Comparison of ENCODE assay signal across 8 cellular contexts in genomic region chr13:99501135-99501951, GRCh38. TPM values are rescaled to one million over a fixed set of nuclear protein-coding genes. Genes with fewer than 3 reads are reported as not detected.
DNase-seq lines count a peak whose midpoint lies in the region; FAIRE-seq and TF ChIP-seq lines count a peak whose summit lies in the region.

TM9SF2 (plus strand) TSS chr13:99501472; CDS start chr13:99501607, 135 bp downstream.

- H3K27ac Mint-ChIP-seq in activated naive CD4-positive, alpha-beta T cell treated with anti-CD3 and anti-CD28 coated beads for 36 hours, result peak within 1 kb of the TSS; percentile 92

- H3K9me3 Mint-ChIP-seq in activated naive CD4-positive, alpha-beta T cell treated with anti-CD3 and anti-CD28 coated beads for 36 hours, result no peaks in the 10 kb centered on the region

- no peak for TF ChIP-seq CTCF in neutrophil (IDR thresholded peaks at IDR 0.05)

- no peaks in the 10 kb centered on the region for H3K27me3 ChIP-seq in neutrophil

- intact Hi-C loops in activated naive CD4-positive, alpha-beta T cell treated with anti-CD3 and anti-CD28 coated beads for 36 hours (cut with micrococcal nuclease), result loop anchor here (1.0 to 5.0 kb wide), 2 partner anchors 301 to 454 kb away; partner anchors contain the start of gene UBAC2

- no peaks in the 10 kb centered on the region for H3K27me3 Mint-ChIP-seq in activated naive CD4-positive, alpha-beta T cell treated with anti-CD3 and anti-CD28 coated beads for 36 hours (ENCODE audit: low read depth)

- no peak for FAIRE-seq in frontal cortex (lab: Jason Lieb, UNC)

- H3K4me1 Mint-ChIP-seq in activated naive CD4-positive, alpha-beta T cell treated with anti-CD3 and anti-CD28 coated beads for 36 hours (ENCODE audit: low read depth), result peaks cover 70% of the 10 kb centered on the region

- no peaks in the 10 kb centered on the region for H3K36me3 ChIP-seq in neutrophil

- CTCF ChIA-PET in HEK293T (lab: Yijun Ruan, JAX), result no interaction called here
- CTCF ChIA-PET in activated naive CD4-positive, alpha-beta T cell treated with anti-CD3 and anti-CD28 coated beads for 36 hours (lab: Charles Lee), result interaction anchor here (1.6 to 3.3 kb wide), 5 partner anchors 33 to 66 kb away, joined by 3 to 12 read pairs (median 9); no protein-coding TSS in a partner anchor

- H3K36me3 Mint-ChIP-seq in activated naive CD4-positive, alpha-beta T cell treated with anti-CD3 and anti-CD28 coated beads for 36 hours (ENCODE audit: low read depth), result peaks cover 8% of the 10 kb centered on the region

- H3K9me3 ChIP-seq in neutrophil, result no peaks in the 10 kb centered on the region

- POLR2A ChIA-PET in HEK293T (lab: Yijun Ruan, JAX), result interaction anchor here (1.0 kb wide), 1 partner anchor 31 kb away, joined by 3 read pairs; no protein-coding TSS in a partner anchor

- H3K27ac ChIP-seq in neutrophil (peak within 1 kb of the TSS; percentile 97), substantia nigra (ENCODE audit: low read depth, low read length, poor library complexity, severe bottlenecking) (peak within 1 kb of the TSS; percentile 84)

- peak within 1 kb of the TSS; percentile 87 to 96 for H3K4me3 ChIP-seq in neutrophil (ENCODE audit: low read depth in 1 of 2, low read length in 1 of 2)

- H3K4me3 Mint-ChIP-seq in activated naive CD4-positive, alpha-beta T cell treated with anti-CD3 and anti-CD28 coated beads for 36 hours, result peak within 1 kb of the TSS; percentile 92

- DNase-seq in GF-D8 (lab: John Stamatoyannopoulos, UW) (peak; percentile 95), HEK293T (ENCODE audit: extremely low spot score) (peak; percentile 86), NAMALWA (ENCODE audit: low spot score) (peak; percentile 99), SK-N-DZ (ENCODE audit: low spot score) (peak; percentile 95), frontal cortex (ENCODE audit: low spot score in 2 of 2) (peak; percentile 83 to 85), substantia nigra (lab: John Stamatoyannopoulos, UW) (peak; percentile 62 to 97 (median 89))
- peak; percentile 98 for DNase-seq in activated naive CD4-positive, alpha-beta T cell treated with anti-CD3 and anti-CD28 coated beads for 36 hours

- peaks cover 88 to 92% of the 10 kb centered on the region in 2 experiments for H3K4me1 ChIP-seq in neutrophil (ENCODE audit: control insufficient read depth in 1 of 2, insufficient read depth in 1 of 2, low read depth in 1 of 2, low read length in 1 of 2)

TF ChIP-seq in HEK293T, 16 proteins besides CTCF, POLR2A, EP300 and RAD21:
- TF ChIP-seq FOXM1 (IDR thresholded peaks at IDR 0.05; ENCODE audit: borderline replicate concordance), result 0 out of 2 replicates have a peak, but pooled peaks have one; percentile 31
- TF ChIP-seq PKNOX1 (IDR thresholded peaks at IDR 0.05), result 0 out of 2 replicates have a peak, but pooled peaks have one; percentile 33
- TF ChIP-seq ELF4 (IDR thresholded peaks at IDR 0.05), result peak; percentile 39; the same call in 1 of the 2 replicates
- TF ChIP-seq LEF1 (IDR thresholded peaks at IDR 0.05; ENCODE audit: borderline replicate concordance), result no peak
- TF ChIP-seq NFRKB (IDR thresholded peaks at IDR 0.05), result no peak
- TF ChIP-seq FOXA1 (IDR thresholded peaks at IDR 0.05), result no peak
- no peak for TF ChIP-seq HDGF (IDR thresholded peaks at IDR 0.05; ENCODE audit: borderline replicate concordance)
TF ChIP-seq in HEK293T: peak in this region for 3.

RNA-seq across cellular contexts. Expression of gene TM9SF2, which starts in this region (rescaled TPM):
- 84.4 and 87.0 TPM in 2 replicates for polyA plus RNA-seq in SK-N-DZ (2014; cell fraction: cytosol; rRNA removed)
- polyA plus RNA-seq in SK-N-DZ (2014; cell fraction: nucleus; rRNA removed), result 31.6 and 35.5 TPM in 2 replicates
- 10 to 100 TPM; 35.2 to 36.4 TPM for total RNA-seq in activated naive CD4-positive, alpha-beta T cell treated with anti-CD3 and anti-CD28 coated beads for 36 hours
- total RNA-seq in frontal cortex, result 141 TPM

Comparison
In these comparisons a context has a peak if more than half of its experiments do, and no peak if none do; other contexts are left out.
1. Peak in every context shown above with its lines: DNase-seq, H3K4me3 ChIP-seq and H3K27ac ChIP-seq.